ENCODE assay signal across 8 cellular contexts in the genomic region with DNA sequence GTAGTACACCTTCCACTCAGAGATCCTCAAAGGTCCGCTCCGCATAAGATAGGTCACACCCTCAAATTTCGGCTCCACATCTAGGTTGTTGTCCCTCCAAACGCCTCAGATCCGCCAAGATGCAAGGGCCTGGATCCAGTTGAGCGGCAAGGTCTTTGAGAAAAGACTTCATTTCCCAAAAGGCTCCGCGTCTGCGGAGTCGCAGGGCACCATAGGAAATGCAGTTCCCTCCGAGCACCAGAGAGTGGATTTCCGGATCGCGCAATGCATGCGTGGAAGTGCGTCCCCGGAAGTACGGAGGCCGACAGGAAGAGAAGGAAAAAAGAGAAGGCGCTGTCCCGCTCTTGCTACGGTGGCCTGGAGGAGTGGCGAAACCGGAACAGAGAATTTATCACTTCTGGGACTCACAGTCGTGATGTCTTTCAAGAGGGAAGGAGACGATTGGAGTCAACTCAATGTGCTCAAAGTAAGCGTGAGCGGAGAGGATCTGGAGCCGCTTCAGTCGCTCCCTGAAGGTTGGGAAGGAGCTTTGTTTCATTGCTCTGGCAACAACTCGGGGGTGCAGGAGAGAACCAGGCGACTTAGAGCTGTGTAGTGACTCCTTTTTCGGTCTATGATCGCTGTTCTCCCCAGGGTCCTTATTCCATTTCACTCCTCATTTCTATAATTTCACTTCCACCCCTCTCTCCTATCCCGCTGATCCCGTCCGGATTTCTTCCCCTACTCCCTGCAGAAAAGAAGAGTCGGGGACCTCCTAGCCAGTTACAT.
DNase-seq lines count a peak whose midpoint lies in the region; ATAC-seq lines count a peak whose summit lies in the region.

A gene with protein sequence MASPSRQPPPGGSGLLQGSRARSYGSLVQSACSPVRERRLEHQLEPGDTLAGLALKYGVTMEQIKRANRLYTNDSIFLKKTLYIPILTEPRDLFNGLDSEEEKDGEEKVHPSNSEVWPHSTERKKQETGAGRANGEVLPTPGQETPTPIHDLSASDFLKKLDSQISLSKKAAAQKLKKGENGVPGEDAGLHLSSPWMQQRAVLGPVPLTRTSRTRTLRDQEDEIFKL (minus strand): TSS at position 165 of the 768 bp plus-strand sequence. CDS start 644 bp downstream, outside the sequence.
A gene with protein sequence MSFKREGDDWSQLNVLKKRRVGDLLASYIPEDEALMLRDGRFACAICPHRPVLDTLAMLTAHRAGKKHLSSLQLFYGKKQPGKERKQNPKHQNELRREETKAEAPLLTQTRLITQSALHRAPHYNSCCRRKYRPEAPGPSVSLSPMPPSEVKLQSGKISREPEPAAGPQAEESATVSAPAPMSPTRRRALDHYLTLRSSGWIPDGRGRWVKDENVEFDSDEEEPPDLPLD (plus strand): TSS at position 407 of the 768 bp plus-strand sequence. CDS start 9 bp downstream, at position 416.

- ATAC-seq in GM19351 (IDR thresholded peaks at IDR 0.05; ENCODE audit: unreplicated experiment) (peak; percentile 81), HG03520 (IDR thresholded peaks at IDR 0.05; ENCODE audit: unreplicated experiment) (peak; percentile 85)

- DNase-seq in C1 segment of cervical spinal cord (lab: John Stamatoyannopoulos, UW), result peak; percentile 65 to 99 (median 96)
- DNase-seq in NCI-H69 (lab: John Stamatoyannopoulos, UW), result peak; percentile 100
- DNase-seq in activated CD4-positive, alpha-beta T cell treated with anti-CD3 and anti-CD28 coated beads, Interleukin-2, amount 50 U/mL, for 1 hour, result peak; percentile 93
- DNase-seq in dedifferentiated amniotic fluid mesenchymal stem cell (ENCODE audit: extremely low spot score), result peak; percentile 99
- peak; percentile 100 for DNase-seq in left kidney (ENCODE audit: low read depth, low spot score)
- DNase-seq in stimulated activated CD4-positive, alpha-beta T cell treated with anti-CD3 and anti-CD28 coated beads, Interleukin-1b, Interleukin-23, amount 100 ng/mL, for 48 hours, result peak; percentile 98

Comparison
In these comparisons a context has a peak if more than half of its experiments do, and no peak if none do; other contexts are left out.
1. Peak in every context shown above with its lines: DNase-seq and ATAC-seq.